In the genomic region with DNA sequence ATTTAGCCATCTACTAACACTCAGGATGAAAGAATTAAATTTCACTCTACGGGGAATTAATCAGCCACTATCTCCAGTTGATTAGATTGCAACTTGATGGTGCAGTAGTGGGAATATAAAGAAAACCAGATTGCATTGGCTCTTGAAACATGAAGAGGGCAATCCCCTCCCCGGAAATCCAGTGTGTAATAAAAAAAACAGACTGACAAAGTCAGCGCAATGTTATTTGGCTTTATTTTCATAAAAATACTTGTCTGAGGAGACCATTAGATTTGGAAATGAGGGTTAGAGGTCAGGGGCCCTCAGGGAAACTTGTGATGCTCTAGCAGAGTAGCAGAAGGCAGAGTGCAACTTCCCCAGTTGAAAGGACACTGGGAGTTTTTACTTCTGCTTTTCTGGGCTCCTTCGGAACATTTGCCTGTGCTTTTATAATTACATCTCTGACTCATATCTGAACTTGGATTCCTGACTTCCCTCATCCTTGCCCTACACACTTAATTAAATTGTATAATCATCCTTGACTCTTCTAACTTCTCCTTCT, we compare ENCODE assay signal across 2 cellular contexts.
TF ChIP-seq lines count a peak whose summit lies in the region.

No MANE protein-coding gene starts in this region.

TF ChIP-seq in GM23338, 12 proteins besides CTCF, POLR2A, EP300 and RAD21 (continued from another document):
- TF ChIP-seq, protein P1, sequence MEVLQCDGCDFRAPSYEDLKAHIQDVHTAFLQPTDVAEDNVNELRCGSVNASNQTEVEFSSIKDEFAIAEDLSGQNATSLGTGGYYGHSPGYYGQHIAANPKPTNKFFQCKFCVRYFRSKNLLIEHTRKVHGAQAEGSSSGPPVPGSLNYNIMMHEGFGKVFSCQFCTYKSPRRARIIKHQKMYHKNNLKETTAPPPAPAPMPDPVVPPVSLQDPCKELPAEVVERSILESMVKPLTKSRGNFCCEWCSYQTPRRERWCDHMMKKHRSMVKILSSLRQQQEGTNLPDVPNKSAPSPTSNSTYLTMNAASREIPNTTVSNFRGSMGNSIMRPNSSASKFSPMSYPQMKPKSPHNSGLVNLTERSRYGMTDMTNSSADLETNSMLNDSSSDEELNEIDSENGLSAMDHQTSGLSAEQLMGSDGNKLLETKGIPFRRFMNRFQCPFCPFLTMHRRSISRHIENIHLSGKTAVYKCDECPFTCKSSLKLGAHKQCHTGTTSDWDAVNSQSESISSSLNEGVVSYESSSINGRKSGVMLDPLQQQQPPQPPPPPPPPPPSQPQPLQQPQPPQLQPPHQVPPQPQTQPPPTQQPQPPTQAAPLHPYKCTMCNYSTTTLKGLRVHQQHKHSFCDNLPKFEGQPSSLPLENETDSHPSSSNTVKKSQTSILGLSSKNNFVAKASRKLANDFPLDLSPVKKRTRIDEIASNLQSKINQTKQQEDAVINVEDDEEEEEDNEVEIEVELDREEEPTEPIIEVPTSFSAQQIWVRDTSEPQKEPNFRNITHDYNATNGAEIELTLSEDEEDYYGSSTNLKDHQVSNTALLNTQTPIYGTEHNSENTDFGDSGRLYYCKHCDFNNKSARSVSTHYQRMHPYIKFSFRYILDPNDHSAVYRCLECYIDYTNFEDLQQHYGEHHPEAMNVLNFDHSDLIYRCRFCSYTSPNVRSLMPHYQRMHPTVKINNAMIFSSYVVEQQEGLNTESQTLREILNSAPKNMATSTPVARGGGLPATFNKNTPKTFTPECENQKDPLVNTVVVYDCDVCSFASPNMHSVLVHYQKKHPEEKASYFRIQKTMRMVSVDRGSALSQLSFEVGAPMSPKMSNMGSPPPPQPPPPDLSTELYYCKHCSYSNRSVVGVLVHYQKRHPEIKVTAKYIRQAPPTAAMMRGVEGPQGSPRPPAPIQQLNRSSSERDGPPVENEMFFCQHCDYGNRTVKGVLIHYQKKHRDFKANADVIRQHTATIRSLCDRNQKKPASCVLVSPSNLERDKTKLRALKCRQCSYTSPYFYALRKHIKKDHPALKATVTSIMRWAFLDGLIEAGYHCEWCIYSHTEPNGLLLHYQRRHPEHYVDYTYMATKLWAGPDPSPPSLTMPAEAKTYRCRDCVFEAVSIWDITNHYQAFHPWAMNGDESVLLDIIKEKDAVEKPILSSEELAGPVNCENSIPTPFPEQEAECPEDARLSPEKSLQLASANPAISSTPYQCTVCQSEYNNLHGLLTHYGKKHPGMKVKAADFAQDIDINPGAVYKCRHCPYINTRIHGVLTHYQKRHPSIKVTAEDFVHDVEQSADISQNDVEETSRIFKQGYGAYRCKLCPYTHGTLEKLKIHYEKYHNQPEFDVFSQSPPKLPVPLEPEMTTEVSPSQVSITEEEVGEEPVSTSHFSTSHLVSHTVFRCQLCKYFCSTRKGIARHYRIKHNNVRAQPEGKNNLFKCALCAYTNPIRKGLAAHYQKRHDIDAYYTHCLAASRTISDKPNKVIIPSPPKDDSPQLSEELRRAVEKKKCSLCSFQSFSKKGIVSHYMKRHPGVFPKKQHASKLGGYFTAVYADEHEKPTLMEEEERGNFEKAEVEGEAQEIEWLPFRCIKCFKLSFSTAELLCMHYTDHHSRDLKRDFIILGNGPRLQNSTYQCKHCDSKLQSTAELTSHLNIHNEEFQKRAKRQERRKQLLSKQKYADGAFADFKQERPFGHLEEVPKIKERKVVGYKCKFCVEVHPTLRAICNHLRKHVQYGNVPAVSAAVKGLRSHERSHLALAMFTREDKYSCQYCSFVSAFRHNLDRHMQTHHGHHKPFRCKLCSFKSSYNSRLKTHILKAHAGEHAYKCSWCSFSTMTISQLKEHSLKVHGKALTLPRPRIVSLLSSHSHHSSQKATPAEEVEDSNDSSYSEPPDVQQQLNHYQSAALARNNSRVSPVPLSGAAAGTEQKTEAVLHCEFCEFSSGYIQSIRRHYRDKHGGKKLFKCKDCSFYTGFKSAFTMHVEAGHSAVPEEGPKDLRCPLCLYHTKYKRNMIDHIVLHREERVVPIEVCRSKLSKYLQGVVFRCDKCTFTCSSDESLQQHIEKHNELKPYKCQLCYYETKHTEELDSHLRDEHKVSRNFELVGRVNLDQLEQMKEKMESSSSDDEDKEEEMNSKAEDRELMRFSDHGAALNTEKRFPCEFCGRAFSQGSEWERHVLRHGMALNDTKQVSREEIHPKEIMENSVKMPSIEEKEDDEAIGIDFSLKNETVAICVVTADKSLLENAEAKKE (CRISPR knock-in tag; IDR thresholded peaks at IDR 0.05) = no peak
- TF ChIP-seq, protein P2, sequence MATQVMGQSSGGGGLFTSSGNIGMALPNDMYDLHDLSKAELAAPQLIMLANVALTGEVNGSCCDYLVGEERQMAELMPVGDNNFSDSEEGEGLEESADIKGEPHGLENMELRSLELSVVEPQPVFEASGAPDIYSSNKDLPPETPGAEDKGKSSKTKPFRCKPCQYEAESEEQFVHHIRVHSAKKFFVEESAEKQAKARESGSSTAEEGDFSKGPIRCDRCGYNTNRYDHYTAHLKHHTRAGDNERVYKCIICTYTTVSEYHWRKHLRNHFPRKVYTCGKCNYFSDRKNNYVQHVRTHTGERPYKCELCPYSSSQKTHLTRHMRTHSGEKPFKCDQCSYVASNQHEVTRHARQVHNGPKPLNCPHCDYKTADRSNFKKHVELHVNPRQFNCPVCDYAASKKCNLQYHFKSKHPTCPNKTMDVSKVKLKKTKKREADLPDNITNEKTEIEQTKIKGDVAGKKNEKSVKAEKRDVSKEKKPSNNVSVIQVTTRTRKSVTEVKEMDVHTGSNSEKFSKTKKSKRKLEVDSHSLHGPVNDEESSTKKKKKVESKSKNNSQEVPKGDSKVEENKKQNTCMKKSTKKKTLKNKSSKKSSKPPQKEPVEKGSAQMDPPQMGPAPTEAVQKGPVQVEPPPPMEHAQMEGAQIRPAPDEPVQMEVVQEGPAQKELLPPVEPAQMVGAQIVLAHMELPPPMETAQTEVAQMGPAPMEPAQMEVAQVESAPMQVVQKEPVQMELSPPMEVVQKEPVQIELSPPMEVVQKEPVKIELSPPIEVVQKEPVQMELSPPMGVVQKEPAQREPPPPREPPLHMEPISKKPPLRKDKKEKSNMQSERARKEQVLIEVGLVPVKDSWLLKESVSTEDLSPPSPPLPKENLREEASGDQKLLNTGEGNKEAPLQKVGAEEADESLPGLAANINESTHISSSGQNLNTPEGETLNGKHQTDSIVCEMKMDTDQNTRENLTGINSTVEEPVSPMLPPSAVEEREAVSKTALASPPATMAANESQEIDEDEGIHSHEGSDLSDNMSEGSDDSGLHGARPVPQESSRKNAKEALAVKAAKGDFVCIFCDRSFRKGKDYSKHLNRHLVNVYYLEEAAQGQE (IDR thresholded peaks at IDR 0.05; ENCODE audit: unreplicated experiment) = no peak
- TF ChIP-seq CREB1 (CRISPR knock-in tag; IDR thresholded peaks at IDR 0.05; ENCODE audit: low read depth) (no peak), EZH2phosphoT487 (IDR thresholded peaks at IDR 0.05; ENCODE audit: unreplicated experiment) (no peak), ZNF114 (CRISPR knock-in tag; IDR thresholded peaks at IDR 0.05) (no peak), EZH2 (IDR thresholded peaks at IDR 0.05; ENCODE audit: low read depth, unreplicated experiment) (no peak), POLR2AphosphoS5 (IDR thresholded peaks at IDR 0.05; ENCODE audit: low read depth) (no peak), STAT1 (IDR thresholded peaks at IDR 0.05; ENCODE audit: unreplicated experiment) (no peak)

TF ChIP-seq in WTC11, 78 proteins besides CTCF, POLR2A, EP300 and RAD21 (continued from another document):
- TF ChIP-seq, protein P3, sequence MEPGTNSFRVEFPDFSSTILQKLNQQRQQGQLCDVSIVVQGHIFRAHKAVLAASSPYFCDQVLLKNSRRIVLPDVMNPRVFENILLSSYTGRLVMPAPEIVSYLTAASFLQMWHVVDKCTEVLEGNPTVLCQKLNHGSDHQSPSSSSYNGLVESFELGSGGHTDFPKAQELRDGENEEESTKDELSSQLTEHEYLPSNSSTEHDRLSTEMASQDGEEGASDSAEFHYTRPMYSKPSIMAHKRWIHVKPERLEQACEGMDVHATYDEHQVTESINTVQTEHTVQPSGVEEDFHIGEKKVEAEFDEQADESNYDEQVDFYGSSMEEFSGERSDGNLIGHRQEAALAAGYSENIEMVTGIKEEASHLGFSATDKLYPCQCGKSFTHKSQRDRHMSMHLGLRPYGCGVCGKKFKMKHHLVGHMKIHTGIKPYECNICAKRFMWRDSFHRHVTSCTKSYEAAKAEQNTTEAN (CRISPR knock-in tag; IDR thresholded peaks at IDR 0.05) = no peak
- TF ChIP-seq, protein P4, sequence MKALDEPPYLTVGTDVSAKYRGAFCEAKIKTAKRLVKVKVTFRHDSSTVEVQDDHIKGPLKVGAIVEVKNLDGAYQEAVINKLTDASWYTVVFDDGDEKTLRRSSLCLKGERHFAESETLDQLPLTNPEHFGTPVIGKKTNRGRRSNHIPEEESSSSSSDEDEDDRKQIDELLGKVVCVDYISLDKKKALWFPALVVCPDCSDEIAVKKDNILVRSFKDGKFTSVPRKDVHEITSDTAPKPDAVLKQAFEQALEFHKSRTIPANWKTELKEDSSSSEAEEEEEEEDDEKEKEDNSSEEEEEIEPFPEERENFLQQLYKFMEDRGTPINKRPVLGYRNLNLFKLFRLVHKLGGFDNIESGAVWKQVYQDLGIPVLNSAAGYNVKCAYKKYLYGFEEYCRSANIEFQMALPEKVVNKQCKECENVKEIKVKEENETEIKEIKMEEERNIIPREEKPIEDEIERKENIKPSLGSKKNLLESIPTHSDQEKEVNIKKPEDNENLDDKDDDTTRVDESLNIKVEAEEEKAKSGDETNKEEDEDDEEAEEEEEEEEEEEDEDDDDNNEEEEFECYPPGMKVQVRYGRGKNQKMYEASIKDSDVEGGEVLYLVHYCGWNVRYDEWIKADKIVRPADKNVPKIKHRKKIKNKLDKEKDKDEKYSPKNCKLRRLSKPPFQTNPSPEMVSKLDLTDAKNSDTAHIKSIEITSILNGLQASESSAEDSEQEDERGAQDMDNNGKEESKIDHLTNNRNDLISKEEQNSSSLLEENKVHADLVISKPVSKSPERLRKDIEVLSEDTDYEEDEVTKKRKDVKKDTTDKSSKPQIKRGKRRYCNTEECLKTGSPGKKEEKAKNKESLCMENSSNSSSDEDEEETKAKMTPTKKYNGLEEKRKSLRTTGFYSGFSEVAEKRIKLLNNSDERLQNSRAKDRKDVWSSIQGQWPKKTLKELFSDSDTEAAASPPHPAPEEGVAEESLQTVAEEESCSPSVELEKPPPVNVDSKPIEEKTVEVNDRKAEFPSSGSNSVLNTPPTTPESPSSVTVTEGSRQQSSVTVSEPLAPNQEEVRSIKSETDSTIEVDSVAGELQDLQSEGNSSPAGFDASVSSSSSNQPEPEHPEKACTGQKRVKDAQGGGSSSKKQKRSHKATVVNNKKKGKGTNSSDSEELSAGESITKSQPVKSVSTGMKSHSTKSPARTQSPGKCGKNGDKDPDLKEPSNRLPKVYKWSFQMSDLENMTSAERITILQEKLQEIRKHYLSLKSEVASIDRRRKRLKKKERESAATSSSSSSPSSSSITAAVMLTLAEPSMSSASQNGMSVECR (CRISPR knock-in tag; IDR thresholded peaks at IDR 0.05; ENCODE audit: borderline replicate concordance) = no peak
- TF ChIP-seq, protein P5, sequence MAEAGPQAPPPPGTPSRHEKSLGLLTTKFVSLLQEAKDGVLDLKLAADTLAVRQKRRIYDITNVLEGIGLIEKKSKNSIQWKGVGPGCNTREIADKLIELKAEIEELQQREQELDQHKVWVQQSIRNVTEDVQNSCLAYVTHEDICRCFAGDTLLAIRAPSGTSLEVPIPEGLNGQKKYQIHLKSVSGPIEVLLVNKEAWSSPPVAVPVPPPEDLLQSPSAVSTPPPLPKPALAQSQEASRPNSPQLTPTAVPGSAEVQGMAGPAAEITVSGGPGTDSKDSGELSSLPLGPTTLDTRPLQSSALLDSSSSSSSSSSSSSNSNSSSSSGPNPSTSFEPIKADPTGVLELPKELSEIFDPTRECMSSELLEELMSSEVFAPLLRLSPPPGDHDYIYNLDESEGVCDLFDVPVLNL (CRISPR knock-in tag; IDR thresholded peaks at IDR 0.05; ENCODE audit: borderline replicate concordance, low read depth) = no peak
